In the genomic region with DNA sequence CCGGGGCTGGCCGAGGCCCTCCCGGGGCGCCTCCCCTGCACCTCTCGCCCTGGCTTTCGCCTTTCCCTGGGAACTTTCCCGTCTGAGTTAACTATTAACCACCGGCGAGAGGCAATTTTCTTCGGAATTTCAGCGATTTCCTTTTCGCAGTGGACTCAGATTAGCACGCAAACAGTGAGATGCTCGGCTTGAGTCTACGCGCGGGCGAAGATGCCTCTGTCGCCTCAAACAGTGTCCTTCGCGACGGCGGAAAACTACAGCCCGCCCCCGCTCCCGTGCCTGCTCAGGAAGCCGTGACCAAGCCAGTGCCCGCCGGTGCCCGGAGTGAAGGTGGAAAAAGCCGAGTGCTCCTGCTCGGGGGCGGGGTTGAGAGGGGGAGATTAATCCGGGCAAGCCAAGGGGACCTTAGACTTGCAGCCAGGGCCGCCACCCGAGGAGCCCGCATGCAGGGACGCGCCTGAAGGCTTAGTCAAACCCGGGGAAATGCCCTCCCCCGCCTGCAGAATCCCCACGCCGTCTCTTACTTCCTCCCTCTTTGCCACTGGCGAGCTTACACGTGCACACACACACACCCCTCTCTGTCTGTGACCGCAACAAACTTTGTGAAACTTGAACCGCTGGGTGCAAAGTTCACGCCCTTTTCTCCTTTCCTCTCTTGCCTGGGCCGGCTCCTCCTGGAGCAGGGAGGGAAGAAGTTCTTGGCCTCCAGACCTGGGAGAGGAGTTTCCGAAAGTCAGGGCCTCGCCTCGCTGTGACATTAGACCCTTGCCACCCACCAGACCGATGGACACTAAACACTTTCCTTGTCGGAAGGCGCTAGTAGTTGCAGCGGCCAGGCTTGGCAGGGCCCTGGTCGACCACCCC, we compare ENCODE assay signal across 8 cellular contexts. TPM values are rescaled to one million over a fixed set of nuclear protein-coding genes. Genes with fewer than 3 reads are reported as not detected.
A peak's percentile ranks its signal among the peaks of the same experiment; 100 is the strongest.
DNase-seq lines count a peak whose midpoint lies in the region; ATAC-seq and TF ChIP-seq lines count a peak whose summit lies in the region.

No MANE protein-coding gene starts in this region.

- H3K27ac ChIP-seq in CD4-positive, alpha-beta memory T cell (ENCODE audit: low read depth, low read length): no peak overlapping the region
- no peak overlapping the region for H3K27ac ChIP-seq in breast epithelium

- peak overlapping the region; percentile 41 to 89 (median 65) for H3K4me3 Mint-ChIP-seq in CD4-positive, alpha-beta memory T cell
- peak overlapping the region; percentile 87 for H3K4me3 Mint-ChIP-seq in natural killer cell

- H3K4me3 ChIP-seq in CD4-positive, alpha-beta memory T cell (ENCODE audit: low read length in 2 of 2): no peak overlapping the region
- H3K4me3 ChIP-seq in Jurkat, Clone E6-1 (ENCODE audit: low read length): peak overlapping the region; percentile 16
- peak overlapping the region in 2 of 3 donors; percentile 20 to 54 for H3K4me3 ChIP-seq in breast epithelium

- TF ChIP-seq CTCF in breast epithelium (IDR thresholded peaks at IDR 0.05) (no peak), natural killer cell (IDR thresholded peaks at IDR 0.05) (no peak)

- no peaks in the 10 kb centered on the region for H3K36me3 ChIP-seq in CD4-positive, alpha-beta memory T cell (ENCODE audit: insufficient read depth, low read length)
- no peaks in the 10 kb centered on the region for H3K36me3 ChIP-seq in breast epithelium

- ATAC-seq in GM19438 (IDR thresholded peaks at IDR 0.05; ENCODE audit: low read depth, unreplicated experiment) (peak; percentile 76), natural killer cell (peak; percentile 43 to 82 (median 78))

- H3K9me3 Mint-ChIP-seq in CD4-positive, alpha-beta memory T cell: peaks cover 0 to 2% (median 0%) of the 10 kb centered on the region in 8 donors
- no peaks in the 10 kb centered on the region for H3K9me3 Mint-ChIP-seq in natural killer cell

- POLR2A ChIA-PET in CD4-positive, alpha-beta memory T cell (lab: Charles Lee; ENCODE audit: partially characterized antibody): no interaction called here

- H3K27ac Mint-ChIP-seq in CD4-positive, alpha-beta memory T cell: peak overlapping the region in 1 of 7 donors; percentile 72
- H3K27ac Mint-ChIP-seq in natural killer cell: no peak overlapping the region

- peaks cover 46% of the 10 kb centered on the region for H3K27me3 ChIP-seq in CD4-positive, alpha-beta memory T cell (ENCODE audit: insufficient read depth, low read length)
- peaks cover 3 to 93% of the 10 kb centered on the region in 2 donors for H3K27me3 ChIP-seq in breast epithelium

- DNase-seq in CD4-positive, alpha-beta memory T cell: no peak
- peak; percentile 54 for DNase-seq in Jurkat, Clone E6-1 (ENCODE audit: low read depth, low spot score)
- DNase-seq in breast epithelium (ENCODE audit: low spot score in 2 of 2) (no peak), natural killer cell (no peak), NCI-H446 (lab: John Stamatoyannopoulos, UW) (no peak), T1000 (lab: John Stamatoyannopoulos, UW) (no peak), GOT3 (lab: John Stamatoyannopoulos, UW) (no peak)

- TF ChIP-seq POLR2A in breast epithelium (IDR thresholded peaks at IDR 0.05): no peak

- intact Hi-C loops in CD4-positive, alpha-beta memory T cell (cut with micrococcal nuclease): no loop called here
- intact Hi-C loops in breast epithelium (cut with DNase I; ENCODE audit: low total_unique reads) (no loop called here), natural killer cell (cut with micrococcal nuclease) (no loop called here)

- H3K4me1 ChIP-seq in CD4-positive, alpha-beta memory T cell (ENCODE audit: insufficient read depth, low read length): peaks cover 24% of the 10 kb centered on the region
- H3K4me1 ChIP-seq in breast epithelium: peaks cover 0 to 11% of the 10 kb centered on the region in 2 donors

- H3K27me3 Mint-ChIP-seq in CD4-positive, alpha-beta memory T cell: peaks cover 69 to 78% of the 10 kb centered on the region in 2 donors
- H3K27me3 Mint-ChIP-seq in natural killer cell (ENCODE audit: low read depth in 2 of 2): peaks cover 68 to 87% of the 10 kb centered on the region in 2 donors

- CTCF ChIA-PET in CD4-positive, alpha-beta memory T cell (lab: Charles Lee; ENCODE audit: partially characterized antibody): no interaction called here

- no peaks in the 10 kb centered on the region for H3K36me3 Mint-ChIP-seq in CD4-positive, alpha-beta memory T cell
- H3K36me3 Mint-ChIP-seq in natural killer cell: no peaks in the 10 kb centered on the region

- peaks cover 17 to 47% (median 32%) of the 10 kb centered on the region in 4 donors for H3K4me1 Mint-ChIP-seq in CD4-positive, alpha-beta memory T cell
- H3K4me1 Mint-ChIP-seq in natural killer cell: peaks cover 28 to 48% of the 10 kb centered on the region in 2 donors

- H3K9me3 ChIP-seq in CD4-positive, alpha-beta memory T cell (ENCODE audit: control insufficient read depth in 1 of 2, low read length in 2 of 2): no peaks in the 10 kb centered on the region
- no peaks in the 10 kb centered on the region for H3K9me3 ChIP-seq in breast epithelium

RNA-seq across cellular contexts. Expression of gene PAX2, which starts 14.4 kb away (rescaled TPM):
- total RNA-seq in CD4-positive, alpha-beta memory T cell: not detected
- not detected for polyA plus RNA-seq in CD4-positive, alpha-beta memory T cell
- not detected for polyA plus RNA-seq in Jurkat, Clone E6-1 (2012; ENCODE audit: insufficient read depth, insufficient read length)
- total RNA-seq in breast epithelium (under 1 TPM in 1 of 3 donors, not detected in 2; under 0.01 TPM), natural killer cell (not detected)

Comparison
In these comparisons a context has a peak if more than half of its experiments do, and no peak if none do; other contexts are left out.
1. H3K4me3 ChIP-seq: peak in Jurkat, Clone E6-1 (single experiment) and breast epithelium (2 of 3); none in CD4-positive, alpha-beta memory T cell (0 of 2).